In the genomic region with DNA sequence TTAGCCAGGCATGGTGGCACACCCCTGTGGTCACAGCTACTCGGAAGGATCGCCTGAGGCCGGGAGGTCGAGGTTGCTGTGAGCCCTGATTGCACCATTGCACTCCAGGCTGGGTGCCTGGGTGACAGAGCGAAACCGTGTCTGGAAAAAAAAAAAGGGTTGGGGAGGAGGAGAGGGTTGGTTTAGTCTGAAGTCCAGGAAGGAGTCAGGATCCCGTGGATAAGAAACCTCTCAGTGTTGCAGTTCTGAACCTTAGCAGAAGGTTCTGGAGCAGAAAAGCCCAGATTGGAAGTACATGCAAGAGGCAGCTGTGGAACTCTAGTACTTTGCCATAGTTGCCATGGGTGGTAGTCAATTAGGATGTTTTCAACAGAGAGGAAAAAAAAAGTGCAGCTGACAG, we compare ENCODE assay signal across 25 cellular contexts.
DNase-seq lines count a peak whose midpoint lies in the region; ATAC-seq, FAIRE-seq and TF ChIP-seq lines count a peak whose summit lies in the region.
"Had no signal": no experiment of that assay in that cellular context is flagged by ENCODE, and none has a peak within 500 bp of the region (broad histone marks: within the 10 kb centered on the region; RNA-seq: fewer than 3 reads in every experiment).

No MANE protein-coding gene starts in this region.

- H2AFZ ChIP-seq in K562 (ENCODE audit: low read depth, low read length): peak overlapping the region; percentile 94

- 7% methylated on average over 6 of the region's 7 CpGs for WGBS in K562 (ENCODE audit: insufficient coverage, low coverage, missing lambda C conversion rate)
- WGBS in right lobe of liver (ENCODE audit: insufficient coverage, low coverage, low lambda C conversion rate, missing lambda C conversion rate): 14% methylated on average over 7 of the region's 7 CpGs

- peak; percentile 30 for ATAC-seq in K562
- ATAC-seq in right lobe of liver: peak; percentile 1 to 31 (median 18)
- ATAC-seq in esophagus mucosa: no peak
- ATAC-seq: activated CD8-positive, alpha-beta T cell treated with anti-CD3 and anti-CD28 coated beads for 36 hours; GM12878; left lung; naive thymus-derived CD4-positive, alpha-beta T cell had no signal

- BruUV-seq in K562 (replicated peaks; lab: Mats Ljungman, UMichigan): no TSS peak

- no peak for TF ChIP-seq POLR2A in K562 (conservative IDR thresholded peaks at IDR 0.05)
- no peak for TF ChIP-seq POLR2A in right lobe of liver (IDR thresholded peaks at IDR 0.05)

- 0 out of 2 replicates have a peak overlapping the region, but pooled peaks have one; percentile 64 for H3K4me2 ChIP-seq in K562 (ENCODE audit: insufficient read depth, low read length)

- H3K79me2 ChIP-seq in K562 (ENCODE audit: control insufficient read depth, insufficient read depth, low read length): no peaks in the 10 kb centered on the region

- no peak for TF ChIP-seq RAD21 in K562 (CRISPR knock-in tag; conservative IDR thresholded peaks at IDR 0.05 in 1 of 2, IDR thresholded peaks at IDR 0.05 in 1 of 2)

- H3K27me3 ChIP-seq in K562 (ENCODE audit: control insufficient read depth in 2 of 2, insufficient read depth in 2 of 2, low read length in 2 of 2): no peaks in the 10 kb centered on the region
- H3K27me3 ChIP-seq in right lobe of liver: no peaks in the 10 kb centered on the region
- H3K27me3 ChIP-seq: left lung, right atrium auricular region had no signal

- no peaks in the 10 kb centered on the region for H4K20me1 ChIP-seq in K562 (replicated peaks; ENCODE audit: control insufficient read depth, insufficient read depth, low read length)

- H3K9me1 ChIP-seq in K562 (ENCODE audit: control insufficient read depth, insufficient read depth, low read length): no peaks in the 10 kb centered on the region

- H3K27ac ChIP-seq in K562 (ENCODE audit: extremely low read depth, low read depth, low read length) (no peak overlapping the region), right lobe of liver (peak overlapping the region in 1 of 3 donors; percentile 94)
- H3K27ac ChIP-seq: 22Rv1, left lung had no signal

- in situ Hi-C loops in K562 (cut with MboI): no loop called here

- no peaks in the 10 kb centered on the region for H3K9me3 ChIP-seq in K562 (replicated peaks; ENCODE audit: control insufficient read depth, insufficient read depth, low read depth, low read length)
- no peaks in the 10 kb centered on the region for H3K9me3 ChIP-seq in right lobe of liver
- H3K9me3 ChIP-seq: left lung, right atrium auricular region had no signal

- TF ChIP-seq EP300 in K562 (IDR thresholded peaks at IDR 0.05; ENCODE audit: low read length): no peak

- H3K4me3 ChIP-seq in K562: no peak overlapping the region
- H3K4me3 ChIP-seq in right lobe of liver: no peak overlapping the region
- H3K4me3 ChIP-seq: GM12878, left lung, right atrium auricular region had no signal

- POLR2A ChIA-PET in K562 (lab: Yijun Ruan, JAX): interaction anchor here (1.0 to 1.5 kb wide), 5 partner anchors 9 to 145 kb away, joined by 3 to 11 read pairs (median 4); no protein-coding TSS in a partner anchor

- CTCF ChIA-PET in K562 (lab: Yijun Ruan, JAX; ENCODE audit: low intra/inter-chr PET ratio): no interaction called here

- peak overlapping the region in 1 of 2 experiments; percentile 32; a peak in 1 of 4 replicates for H3K9ac ChIP-seq in K562 (ENCODE audit: insufficient read depth in 1 of 2, low read depth in 2 of 2, low read length in 2 of 2)

- H3K36me3 ChIP-seq in K562 (ENCODE audit: control insufficient read depth, insufficient read depth, low read length) (no peaks in the 10 kb centered on the region), right lobe of liver (no peaks in the 10 kb centered on the region)
- H3K36me3 ChIP-seq: left lung, right atrium auricular region had no signal

- TF ChIP-seq CTCF in K562 (IDR thresholded peaks at IDR 0.05 in 2 of 3, conservative IDR thresholded peaks at IDR 0.05 in 1 of 3; ENCODE audit: insufficient read depth in 2 of 3, low read depth in 1 of 3, low read length in 3 of 3) (no peak), right lobe of liver (IDR thresholded peaks at IDR 0.05) (no peak)

- peaks cover 44 to 62% of the 10 kb centered on the region in 2 experiments for H3K4me1 ChIP-seq in K562 (replicated peaks in 1 of 2; ENCODE audit: control insufficient read depth in 2 of 2, insufficient read depth in 2 of 2, low read length in 2 of 2)
- peaks cover 0 to 55% (median 15%) of the 10 kb centered on the region in 4 donors for H3K4me1 ChIP-seq in right lobe of liver

- DNase-seq in SKM-1 treated with dmso at 0.1 percent for 144 hours (lab: John Stamatoyannopoulos, UW; ENCODE audit: unreplicated experiment): peak; percentile 26
- DNase-seq in SKM-1 (lab: John Stamatoyannopoulos, UW; ENCODE audit: unreplicated experiment): no peak
- DNase-seq in K562 (ENCODE audit: extremely low read depth in 1 of 4, low spot score in 3 of 4): peak in 1 of 4 experiments; percentile 49
- peak in 2 of 3 donors; percentile 68 to 76 for DNase-seq in right lobe of liver
- no peak for DNase-seq in NCI-H524 treated with DMSO at 0.1 percent for 48 hours (lab: John Stamatoyannopoulos, UW)
- DNase-seq in foreskin melanocyte: no peak
- DNase-seq in HuH-7.5 (ENCODE audit: low spot score): no peak
- DNase-seq: activated CD4-positive, CD25-positive, alpha-beta regulatory T cell treated with anti-CD3 and anti-CD28 coated beads, Interleukin-2, amount 50 U/mL, for 72 hours; activated CD8-positive, alpha-beta T cell treated with anti-CD3 and anti-CD28 coated beads for 36 hours; aorta; COR-L47; left lung; naive thymus-derived CD4-positive, alpha-beta T cell; NCI-H1105 treated with DMSO at 0.1 percent for 48 hours; NCI-H2029 treated with DMSO at 0.1 percent for 48 hours; NCI-H82; Right ventricle myocardium superior; stimulated activated CD4-positive, alpha-beta T cell treated with anti-CD3 and anti-CD28 coated beads, Interleukin-4, amount 100 ng/mL, for 4 hours; stimulated activated naive CD4-positive, alpha-beta T cell; SW 1271 had no signal

- FAIRE-seq in K562 (lab: Jason Lieb, UNC): peak; percentile 60
- FAIRE-seq: GM12878, TTC549 had no signal

- intact Hi-C loops in K562 (cut with micrococcal nuclease): loop anchor here (10.0 kb wide), 1 partner anchor 138 kb away; no protein-coding TSS in a partner anchor
- intact Hi-C loops in right lobe of liver (cut with DNase I): no loop called here

TF ChIP-seq in K562, 482 proteins besides CTCF, POLR2A, EP300 and RAD21 (continues in another document):
- TF ChIP-seq TAF7 (tag; IDR thresholded peaks at IDR 0.05): no peak
- TF ChIP-seq SMARCE1 (IDR thresholded peaks at IDR 0.05): peak; percentile 52
- TF ChIP-seq, protein P1, sequence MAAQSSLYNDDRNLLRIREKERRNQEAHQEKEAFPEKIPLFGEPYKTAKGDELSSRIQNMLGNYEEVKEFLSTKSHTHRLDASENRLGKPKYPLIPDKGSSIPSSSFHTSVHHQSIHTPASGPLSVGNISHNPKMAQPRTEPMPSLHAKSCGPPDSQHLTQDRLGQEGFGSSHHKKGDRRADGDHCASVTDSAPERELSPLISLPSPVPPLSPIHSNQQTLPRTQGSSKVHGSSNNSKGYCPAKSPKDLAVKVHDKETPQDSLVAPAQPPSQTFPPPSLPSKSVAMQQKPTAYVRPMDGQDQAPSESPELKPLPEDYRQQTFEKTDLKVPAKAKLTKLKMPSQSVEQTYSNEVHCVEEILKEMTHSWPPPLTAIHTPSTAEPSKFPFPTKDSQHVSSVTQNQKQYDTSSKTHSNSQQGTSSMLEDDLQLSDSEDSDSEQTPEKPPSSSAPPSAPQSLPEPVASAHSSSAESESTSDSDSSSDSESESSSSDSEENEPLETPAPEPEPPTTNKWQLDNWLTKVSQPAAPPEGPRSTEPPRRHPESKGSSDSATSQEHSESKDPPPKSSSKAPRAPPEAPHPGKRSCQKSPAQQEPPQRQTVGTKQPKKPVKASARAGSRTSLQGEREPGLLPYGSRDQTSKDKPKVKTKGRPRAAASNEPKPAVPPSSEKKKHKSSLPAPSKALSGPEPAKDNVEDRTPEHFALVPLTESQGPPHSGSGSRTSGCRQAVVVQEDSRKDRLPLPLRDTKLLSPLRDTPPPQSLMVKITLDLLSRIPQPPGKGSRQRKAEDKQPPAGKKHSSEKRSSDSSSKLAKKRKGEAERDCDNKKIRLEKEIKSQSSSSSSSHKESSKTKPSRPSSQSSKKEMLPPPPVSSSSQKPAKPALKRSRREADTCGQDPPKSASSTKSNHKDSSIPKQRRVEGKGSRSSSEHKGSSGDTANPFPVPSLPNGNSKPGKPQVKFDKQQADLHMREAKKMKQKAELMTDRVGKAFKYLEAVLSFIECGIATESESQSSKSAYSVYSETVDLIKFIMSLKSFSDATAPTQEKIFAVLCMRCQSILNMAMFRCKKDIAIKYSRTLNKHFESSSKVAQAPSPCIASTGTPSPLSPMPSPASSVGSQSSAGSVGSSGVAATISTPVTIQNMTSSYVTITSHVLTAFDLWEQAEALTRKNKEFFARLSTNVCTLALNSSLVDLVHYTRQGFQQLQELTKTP (IDR thresholded peaks at IDR 0.05; ENCODE audit: low read depth in 1 of 2, partially characterized antibody in 2 of 2): peak in 1 of 2 experiments; percentile 68
- TF ChIP-seq CEBPG (CRISPR knock-in tag; IDR thresholded peaks at IDR 0.05): no peak
- peak; percentile 43 to 75; a peak in 3 of 4 replicates for TF ChIP-seq CEBPG (tag; conservative IDR thresholded peaks at IDR 0.05 in 1 of 2, IDR thresholded peaks at IDR 0.05 in 1 of 2)
- TF ChIP-seq BHLHE40 (IDR thresholded peaks at IDR 0.05; ENCODE audit: low read length): 0 out of 2 replicates have a peak, but pooled peaks have one; percentile 28
- TF ChIP-seq NR2C2 (CRISPR knock-in tag; IDR thresholded peaks at IDR 0.05): no peak
- peak; percentile 42 for TF ChIP-seq NR2C2 (tag; IDR thresholded peaks at IDR 0.05)
- 0 out of 2 replicates have a peak, but pooled peaks have one; percentile 19 for TF ChIP-seq DPF2 (IDR thresholded peaks at IDR 0.05)
- peak; percentile 40 for TF ChIP-seq RBBP5 (IDR thresholded peaks at IDR 0.05; ENCODE audit: borderline replicate concordance, insufficient read depth, low read length, poor library complexity, severe bottlenecking)
- TF ChIP-seq, protein P2, sequence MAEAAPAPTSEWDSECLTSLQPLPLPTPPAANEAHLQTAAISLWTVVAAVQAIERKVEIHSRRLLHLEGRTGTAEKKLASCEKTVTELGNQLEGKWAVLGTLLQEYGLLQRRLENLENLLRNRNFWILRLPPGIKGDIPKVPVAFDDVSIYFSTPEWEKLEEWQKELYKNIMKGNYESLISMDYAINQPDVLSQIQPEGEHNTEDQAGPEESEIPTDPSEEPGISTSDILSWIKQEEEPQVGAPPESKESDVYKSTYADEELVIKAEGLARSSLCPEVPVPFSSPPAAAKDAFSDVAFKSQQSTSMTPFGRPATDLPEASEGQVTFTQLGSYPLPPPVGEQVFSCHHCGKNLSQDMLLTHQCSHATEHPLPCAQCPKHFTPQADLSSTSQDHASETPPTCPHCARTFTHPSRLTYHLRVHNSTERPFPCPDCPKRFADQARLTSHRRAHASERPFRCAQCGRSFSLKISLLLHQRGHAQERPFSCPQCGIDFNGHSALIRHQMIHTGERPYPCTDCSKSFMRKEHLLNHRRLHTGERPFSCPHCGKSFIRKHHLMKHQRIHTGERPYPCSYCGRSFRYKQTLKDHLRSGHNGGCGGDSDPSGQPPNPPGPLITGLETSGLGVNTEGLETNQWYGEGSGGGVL (CRISPR knock-in tag; IDR thresholded peaks at IDR 0.05): no peak

Comparison
In these comparisons a context has a peak if more than half of its experiments do, and no peak if none do; other contexts are left out.
1. DNase-seq: peak in SKM-1 treated with dmso at 0.1 percent for 144 hours (single experiment) and right lobe of liver (2 of 3); none in SKM-1 (single experiment), NCI-H524 treated with DMSO at 0.1 percent for 48 hours (single experiment), foreskin melanocyte (single experiment) and HuH-7.5 (single experiment).